Comparison of ENCODE assay signal across 1 cellular context in the genomic region with DNA sequence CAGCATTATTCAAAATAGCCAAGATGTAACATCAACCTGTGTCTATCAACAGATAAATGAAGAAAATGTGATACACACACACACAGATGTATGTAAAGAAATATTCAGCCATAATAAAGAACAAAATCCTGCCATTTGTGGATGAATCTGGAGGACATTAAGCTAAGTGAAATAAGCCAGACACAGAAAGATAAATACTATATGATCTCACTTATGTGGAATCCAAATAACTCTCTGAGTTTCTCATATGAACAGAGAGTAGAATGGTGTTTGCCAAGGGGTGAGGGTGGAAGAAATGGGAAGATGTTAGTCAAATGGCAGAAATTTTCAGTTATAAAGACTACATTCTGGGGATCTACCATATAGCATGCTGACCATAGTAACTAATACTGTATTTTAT.
TF ChIP-seq lines count a peak whose summit lies in the region.

No MANE protein-coding gene starts in this region.

TF ChIP-seq in IMR-90, 13 proteins besides CTCF, POLR2A, EP300 and RAD21 (continued from another document):
- TF ChIP-seq ELK1 (IDR thresholded peaks at IDR 0.05; ENCODE audit: borderline replicate concordance, low read depth, low read length) = no peak
- TF ChIP-seq USF2 (IDR thresholded peaks at IDR 0.05; ENCODE audit: low read depth, low read length) = no peak
- no peak for TF ChIP-seq CHD1 (IDR thresholded peaks at IDR 0.05; ENCODE audit: low read depth, low read length)
- no peak for TF ChIP-seq SMC3 (IDR thresholded peaks at IDR 0.05; ENCODE audit: low read depth, low read length)
- no peak for TF ChIP-seq FOS (IDR thresholded peaks at IDR 0.05; ENCODE audit: low read depth, low read length)
- TF ChIP-seq MAFK (IDR thresholded peaks at IDR 0.05; ENCODE audit: low read depth, low read length) = no peak
- TF ChIP-seq CEBPB (IDR thresholded peaks at IDR 0.05; ENCODE audit: low read depth, low read length) = no peak
